8 cellular contexts compared by ENCODE assay signal in genomic region chr9:73900-74525, GRCh38. TPM values are rescaled to one million over a fixed set of nuclear protein-coding genes. Genes with fewer than 3 reads are reported as not detected.
A peak's percentile ranks its signal among the peaks of the same experiment; 100 is the strongest.
DNase-seq lines count a peak whose midpoint lies in the region; ATAC-seq and TF ChIP-seq lines count a peak whose summit lies in the region.
"Not testable (repeated sequence)": the region's sequence is repeated elsewhere in the genome, so short reads cannot be mapped to it uniquely, and the experiment has no call there.
"Had no signal": no experiment of that assay in that cellular context is flagged by ENCODE, and none has a peak within 500 bp of the region (broad histone marks: within the 10 kb centered on the region; RNA-seq: fewer than 3 reads in every experiment).

No MANE protein-coding gene starts in this region.

- H3K27me3 Mint-ChIP-seq in WTC11 (ENCODE audit: low read depth) = peaks cover 51% of the 10 kb centered on the region
- H3K27me3 Mint-ChIP-seq in natural killer cell treated with Interleukin-12 subunit alpha and Interleukin-12 subunit beta and Interleukin-15 and Interleukin-18, amount 100 ng/mL, for 72 hours = not testable (repeated sequence)

- 38 to 40% methylated on average over 8 of the region's 18 CpGs for WGBS in esophagus squamous epithelium, 2 donors

- intact Hi-C loops in ascending aorta (cut with DNase I); esophagus squamous epithelium (cut with DNase I): not testable (repeated sequence)

- CTCF ChIA-PET in WTC11 (lab: Charles Lee) = not testable (repeated sequence)

- peak overlapping the region; percentile 65 for H3K4me3 Mint-ChIP-seq in WTC11
- peak overlapping the region; percentile 42 for H3K4me3 Mint-ChIP-seq in natural killer cell treated with Interleukin-12 subunit alpha and Interleukin-12 subunit beta and Interleukin-15 and Interleukin-18, amount 100 ng/mL, for 72 hours

- not testable (repeated sequence) for H3K9me3 Mint-ChIP-seq in WTC11; natural killer cell treated with Interleukin-12 subunit alpha and Interleukin-12 subunit beta and Interleukin-15 and Interleukin-18, amount 100 ng/mL, for 72 hours

- H3K27me3 ChIP-seq in H7 (ENCODE audit: control insufficient read depth, insufficient read depth, low read length) (peaks cover 27% of the 10 kb centered on the region), esophagus squamous epithelium (peaks cover 0 to 23% (median 0%) of the 10 kb centered on the region in 4 donors)
- H3K27me3 ChIP-seq in ascending aorta = not testable (repeated sequence)

- H3K36me3 ChIP-seq in H7 (replicated peaks; ENCODE audit: control insufficient read depth, insufficient read depth, low read length); ascending aorta; esophagus squamous epithelium: not testable (repeated sequence)

- peak overlapping the region; percentile 39 for H3K4me3 ChIP-seq in H7 (ENCODE audit: insufficient read depth, low read depth, low read length)
- peak overlapping the region; percentile 55 to 57 for H3K4me3 ChIP-seq in ascending aorta
- peak overlapping the region in 3 of 4 donors; percentile 32 to 61 (median 57) for H3K4me3 ChIP-seq in esophagus squamous epithelium
- peak overlapping the region; percentile 59; the same call in 1 of the 2 replicates for H3K4me3 ChIP-seq in iPS-18c (ENCODE audit: insufficient read depth, low read depth, low read length)
- H3K4me3 ChIP-seq in skeletal muscle cell (ENCODE audit: low read depth, low read length) = peak overlapping the region; percentile 42

- TF ChIP-seq CTCF in WTC11 (IDR thresholded peaks at IDR 0.05); ascending aorta (IDR thresholded peaks at IDR 0.05); esophagus squamous epithelium (IDR thresholded peaks at IDR 0.05): not testable (repeated sequence)

- H3K36me3 Mint-ChIP-seq in WTC11; natural killer cell treated with Interleukin-12 subunit alpha and Interleukin-12 subunit beta and Interleukin-15 and Interleukin-18, amount 100 ng/mL, for 72 hours: not testable (repeated sequence)

- POLR2A ChIA-PET in WTC11 (lab: Charles Lee) = not testable (repeated sequence)

- not testable (repeated sequence) for DNase-seq in H7; WTC11 (ENCODE audit: low spot score); ascending aorta (ENCODE audit: low spot score in 2 of 2); esophagus squamous epithelium (lab: John Stamatoyannopoulos, UW); natural killer cell treated with Interleukin-12 subunit alpha and Interleukin-12 subunit beta and Interleukin-15 and Interleukin-18, amount 100 ng/mL, for 72 hours (ENCODE audit: low spot score); skeletal muscle cell (ENCODE audit: low read depth)

- not testable (repeated sequence) for H3K27ac Mint-ChIP-seq in WTC11; natural killer cell treated with Interleukin-12 subunit alpha and Interleukin-12 subunit beta and Interleukin-15 and Interleukin-18, amount 100 ng/mL, for 72 hours

- H3K4me1 ChIP-seq in ascending aorta, esophagus squamous epithelium: not testable (repeated sequence)

- TF ChIP-seq POLR2A in esophagus squamous epithelium (IDR thresholded peaks at IDR 0.05) = not testable (repeated sequence)

- H3K4me1 Mint-ChIP-seq in WTC11; natural killer cell treated with Interleukin-12 subunit alpha and Interleukin-12 subunit beta and Interleukin-15 and Interleukin-18, amount 100 ng/mL, for 72 hours (ENCODE audit: low read depth in 2 of 2): not testable (repeated sequence)

- ATAC-seq in WTC11; natural killer cell treated with Interleukin-12 subunit alpha and Interleukin-12 subunit beta and Interleukin-15 and Interleukin-18, amount 100 ng/mL, for 72 hours: not testable (repeated sequence)

- H3K27ac ChIP-seq in ascending aorta = not testable (repeated sequence)
- peak overlapping the region in 3 of 4 donors; percentile 58 to 83 (median 71) for H3K27ac ChIP-seq in esophagus squamous epithelium

- not testable (repeated sequence) for H3K9me3 ChIP-seq in ascending aorta; esophagus squamous epithelium; iPS-18c (ENCODE audit: control insufficient read depth, insufficient read depth, low read length)

RNA-seq across cellular contexts. Expression of gene FOXD4, which starts 44.2 kb away (rescaled TPM):
- 0.26 TPM in 1 of 2 replicates, not detected in the other for total RNA-seq in H7 (2014; rRNA removed; shearing (Covaris generic))
- total RNA-seq in WTC11 (2021) (0.13 to 0.25 TPM (median 0.21 TPM) in 3 replicates), ascending aorta (not detected), esophagus squamous epithelium (under 1 TPM in 2 of 4 donors, not detected in 2; 0.19 to 0.22 TPM)
- under 1 TPM; 0.21 to 0.22 TPM for total RNA-seq in natural killer cell treated with Interleukin-12 subunit alpha and Interleukin-12 subunit beta and Interleukin-15 and Interleukin-18, amount 100 ng/mL, for 72 hours
- total RNA-seq: cardiac septum had no signal

RNA-seq across cellular contexts. Expression of gene WASHC1, which starts 44.8 kb away (rescaled TPM):
- total RNA-seq in H7 (2014; rRNA removed; shearing (Covaris generic)) = 16.8 and 17.3 TPM in 2 replicates
- 16.1 to 18.5 TPM (median 17.1 TPM) in 3 replicates for total RNA-seq in WTC11 (2021)
- total RNA-seq in ascending aorta = 6.8 TPM
- total RNA-seq in esophagus squamous epithelium = 1 to 10 TPM; 1.5 to 4.5 (median 3.0) TPM
- 10 to 100 TPM; 12.4 to 17.5 TPM for total RNA-seq in natural killer cell treated with Interleukin-12 subunit alpha and Interleukin-12 subunit beta and Interleukin-15 and Interleukin-18, amount 100 ng/mL, for 72 hours
